ENCODE assay signal across 7 cellular contexts in the genomic region with DNA sequence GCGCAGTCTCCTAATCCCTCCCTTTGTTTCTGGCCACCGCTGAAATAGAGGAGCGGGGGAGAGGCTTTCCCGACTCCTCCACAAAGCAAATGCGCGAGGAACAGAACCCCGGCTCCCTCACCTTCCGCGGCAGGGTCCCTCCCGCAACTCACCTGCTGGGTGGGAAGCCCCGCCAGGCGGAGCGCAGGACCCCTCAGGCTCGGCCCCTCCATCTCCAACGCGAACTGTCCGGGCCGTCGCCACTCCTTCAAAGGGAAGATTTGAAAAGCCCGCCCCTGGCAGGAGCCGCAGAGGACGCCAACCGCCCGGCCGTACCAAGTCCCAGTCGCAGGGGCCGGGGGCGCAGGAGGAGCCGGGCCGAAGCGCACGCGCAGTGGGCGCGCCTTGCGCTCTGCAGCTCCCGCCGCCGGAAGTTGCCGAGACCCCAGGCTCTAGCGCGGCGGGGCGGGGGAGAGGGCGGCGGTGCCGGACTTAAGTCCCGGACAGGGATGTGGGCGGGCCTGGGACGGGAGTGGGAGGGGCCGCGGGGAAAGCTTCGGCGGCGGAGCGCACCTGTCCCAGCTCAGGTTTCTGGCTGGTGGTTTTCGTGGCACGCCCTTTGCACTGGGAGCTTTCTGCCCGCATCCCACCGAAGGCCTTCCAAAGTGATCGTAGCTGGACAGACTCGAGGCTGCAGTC. TPM values are rescaled to one million over a fixed set of nuclear protein-coding genes. Genes with fewer than 3 reads are reported as not detected.
DNase-seq lines count a peak whose midpoint lies in the region; ATAC-seq and TF ChIP-seq lines count a peak whose summit lies in the region.

A gene with protein sequence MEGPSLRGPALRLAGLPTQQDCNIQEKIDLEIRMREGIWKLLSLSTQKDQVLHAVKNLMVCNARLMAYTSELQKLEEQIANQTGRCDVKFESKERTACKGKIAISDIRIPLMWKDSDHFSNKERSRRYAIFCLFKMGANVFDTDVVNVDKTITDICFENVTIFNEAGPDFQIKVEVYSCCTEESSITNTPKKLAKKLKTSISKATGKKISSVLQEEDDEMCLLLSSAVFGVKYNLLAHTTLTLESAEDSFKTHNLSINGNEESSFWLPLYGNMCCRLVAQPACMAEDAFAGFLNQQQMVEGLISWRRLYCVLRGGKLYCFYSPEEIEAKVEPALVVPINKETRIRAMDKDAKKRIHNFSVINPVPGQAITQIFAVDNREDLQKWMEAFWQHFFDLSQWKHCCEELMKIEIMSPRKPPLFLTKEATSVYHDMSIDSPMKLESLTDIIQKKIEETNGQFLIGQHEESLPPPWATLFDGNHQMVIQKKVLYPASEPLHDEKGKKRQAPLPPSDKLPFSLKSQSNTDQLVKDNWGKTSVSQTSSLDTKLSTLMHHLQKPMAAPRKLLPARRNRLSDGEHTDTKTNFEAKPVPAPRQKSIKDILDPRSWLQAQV (minus strand): TSS at position 446 of the 678 bp plus-strand sequence. CDS start 234 bp downstream, at position 212.

- H3K4me3 ChIP-seq in kidney epithelial cell (ENCODE audit: low read depth, low read length), result peak within 1 kb of the TSS; percentile 79

- DNase-seq in NCI-H2196 treated with DMSO at 0.1 percent for 48 hours (lab: John Stamatoyannopoulos, UW; ENCODE audit: unreplicated experiment) (peak; percentile 72), chondrocyte (ENCODE audit: low spot score) (peak; percentile 95), kidney epithelial cell (ENCODE audit: low read depth) (peak; percentile 70)
- DNase-seq in activated CD4-positive, alpha-beta T cell treated with anti-CD3 and anti-CD28 coated beads for 1 hour, result peak; percentile 44
- DNase-seq in stimulated activated CD4-positive, alpha-beta T cell treated with anti-CD3 and anti-CD28 coated beads, Interleukin-15, amount 100 ng/mL, for 1 hour (ENCODE audit: low read depth in 1 of 2, low spot score in 1 of 2), result peak; percentile 42 to 49

- H3K4me1 Mint-ChIP-seq in chondrocyte (ENCODE audit: low read depth), result peaks cover 40% of the 10 kb centered on the region

- peak within 1 kb of the TSS; percentile 71 for H3K4me3 Mint-ChIP-seq in chondrocyte (ENCODE audit: unreplicated experiment)

- no peaks in the 10 kb centered on the region for H3K27me3 ChIP-seq in kidney epithelial cell (ENCODE audit: control insufficient read depth, insufficient read depth, low read length)

- peak within 1 kb of the TSS; percentile 68 for H3K27ac Mint-ChIP-seq in chondrocyte (ENCODE audit: unreplicated experiment)

- H3K36me3 Mint-ChIP-seq in chondrocyte (ENCODE audit: low read depth), result no peaks in the 10 kb centered on the region

- no peaks in the 10 kb centered on the region for H3K9me3 Mint-ChIP-seq in chondrocyte (ENCODE audit: low read depth)

- H3K27me3 Mint-ChIP-seq in chondrocyte (ENCODE audit: low read depth), result no peaks in the 10 kb centered on the region

- ATAC-seq in GM18519 (IDR thresholded peaks at IDR 0.05; ENCODE audit: low FRiP score, unreplicated experiment) (peak; percentile 47), HG03025 (IDR thresholded peaks at IDR 0.05; ENCODE audit: low FRiP score, unreplicated experiment) (peak; percentile 71)

- TF ChIP-seq CTCF in chondrocyte (IDR thresholded peaks at IDR 0.05) (no peak), kidney epithelial cell (IDR thresholded peaks at IDR 0.05; ENCODE audit: insufficient read depth, low read length, poor library complexity, severe bottlenecking) (no peak)

- no peaks in the 10 kb centered on the region for H3K36me3 ChIP-seq in kidney epithelial cell (ENCODE audit: control insufficient read depth, insufficient read depth, low read length)

RNA-seq across cellular contexts. Expression of the gene that starts here (rescaled TPM):
- total RNA-seq in chondrocyte (3.4 to 4.0 TPM (median 3.9 TPM) in 3 replicates), kidney epithelial cell (6.7 and 8.8 TPM in 2 replicates)

Comparison
In these comparisons a context has a peak if more than half of its experiments do, and no peak if none do; other contexts are left out.
1. Peak in every context shown above with its lines: DNase-seq, ATAC-seq and H3K4me3 ChIP-seq.
2. DNase-seq: peak in every context shown above with its lines; median percentile 95 in chondrocyte; 72 in NCI-H2196 treated with DMSO at 0.1 percent for 48 hours; 70 in kidney epithelial cell; 46 in stimulated activated CD4-positive, alpha-beta T cell treated with anti-CD3 and anti-CD28 coated beads, Interleukin-15, amount 100 ng/mL, for 1 hour; 44 in activated CD4-positive, alpha-beta T cell treated with anti-CD3 and anti-CD28 coated beads for 1 hour.